In the genomic region with DNA sequence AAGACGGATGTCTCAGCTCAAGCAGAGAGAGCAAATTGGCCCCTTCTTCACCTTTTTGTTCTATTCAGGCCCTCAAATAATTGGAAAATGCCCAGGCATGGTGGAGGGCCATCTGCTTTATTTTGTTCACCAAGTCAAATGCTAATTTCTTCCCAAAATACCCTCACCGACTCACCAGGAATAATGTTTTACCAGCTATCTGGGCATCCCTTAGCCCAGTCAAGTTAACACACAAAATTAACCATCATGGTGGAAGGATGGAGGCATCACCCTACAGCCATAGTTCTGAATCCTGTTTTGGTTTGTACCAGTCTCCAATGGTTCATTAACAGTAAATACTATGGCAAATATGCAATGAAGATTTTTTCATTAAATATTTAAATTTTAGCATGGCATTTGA, we compare ENCODE assay signal across 29 cellular contexts.
"Had no signal": no experiment of that assay in that cellular context is flagged by ENCODE, and none has a peak within 500 bp of the region (broad histone marks: within the 10 kb centered on the region; RNA-seq: fewer than 3 reads in every experiment).

No MANE protein-coding gene starts in this region.

- H3K4me1 ChIP-seq: neural progenitor cell, parathyroid adenoma, thyroid gland, upper lobe of right lung, uterus had no signal

- H3K36me3 Mint-ChIP-seq: natural killer cell; neural progenitor cell; stimulated activated memory B cell treated with anti-CD40 and anti-IgM and Interleukin-4, amounts not matched to agents 10 μg/mL and 1 μg/mL and 100 μg/mL, for 72 hours; type B pancreatic cell had no signal

- H3K4me1 Mint-ChIP-seq: naive thymus-derived CD4-positive, alpha-beta T cell; natural killer cell; stimulated activated memory B cell treated with anti-CD40 and anti-IgM and Interleukin-4, amounts not matched to agents 10 μg/mL and 1 μg/mL and 100 μg/mL, for 72 hours; stimulated activated naive CD8-positive, alpha-beta T cell treated with anti-CD3 and anti-CD28 coated beads, Interleukin-15, amount 100 ng/mL, for 72 hours had no signal

- DNase-seq: naive thymus-derived CD4-positive, alpha-beta T cell; natural killer cell; occipital lobe; ovary; posterior cingulate gyrus; psoas muscle; right cardiac atrium; right lobe of liver; sigmoid colon; small intestine; stimulated activated CD4-positive, alpha-beta T cell treated with anti-CD3 and anti-CD28 coated beads, Interleukin-1b, Interleukin-23, amount 100 ng/mL, for 48 hours; stimulated activated CD4-positive, alpha-beta T cell treated with anti-CD3 and anti-CD28 coated beads, Interleukin-4, amount 100 ng/mL, for 1 hour; stimulated activated CD4-positive, alpha-beta T cell treated with anti-CD3 and anti-CD28 coated beads, Interleukin-4, amount 100 ng/mL, for 4 hours; stimulated activated CD8-positive, alpha-beta memory T cell treated with anti-CD3 and anti-CD28 coated beads, Interleukin-4, amount 100 ng/mL, for 48 hours; stimulated activated naive CD4-positive, alpha-beta T cell; stimulated activated naive CD8-positive, alpha-beta T cell treated with anti-CD3 and anti-CD28 coated beads, Interleukin-15, amount 100 ng/mL, for 72 hours; stimulated activated naive CD8-positive, alpha-beta T cell treated with anti-CD3 and anti-CD28 coated beads, Interleukin-15, Interleukin-2, amounts not matched to agents 100 U/mL and 50 U/mL, for 24 hours; substantia nigra; thyroid gland; transverse colon; upper lobe of right lung; uterus had no signal

- H3K9me3 Mint-ChIP-seq: natural killer cell; stimulated activated memory B cell treated with anti-CD40 and anti-IgM and Interleukin-4, amounts not matched to agents 10 μg/mL and 1 μg/mL and 100 μg/mL, for 72 hours; type B pancreatic cell had no signal

- H3K4me3 ChIP-seq: neural progenitor cell, ovary, psoas muscle, right lobe of liver, sigmoid colon, thoracic aorta, thyroid gland, transverse colon, upper lobe of right lung, uterus had no signal

- H3K27me3 ChIP-seq: neural progenitor cell, ovary, right lobe of liver, sigmoid colon, thyroid gland, transverse colon, upper lobe of right lung, uterus had no signal

- H3K27ac Mint-ChIP-seq: naive thymus-derived CD4-positive, alpha-beta T cell; natural killer cell; nephron; neural progenitor cell; progenitor cell of endocrine pancreas; stimulated activated memory B cell treated with anti-CD40 and anti-IgM and Interleukin-4, amounts not matched to agents 10 μg/mL and 1 μg/mL and 100 μg/mL, for 72 hours; stimulated activated naive CD8-positive, alpha-beta T cell treated with anti-CD3 and anti-CD28 coated beads, Interleukin-15, amount 100 ng/mL, for 72 hours; type B pancreatic cell had no signal

- H3K27ac ChIP-seq: neural progenitor cell, ovary, parathyroid adenoma, psoas muscle, right lobe of liver, sigmoid colon, thoracic aorta, thyroid gland, transverse colon, upper lobe of right lung, uterus had no signal

- H3K9me3 ChIP-seq: ovary, psoas muscle, right lobe of liver, sigmoid colon, thoracic aorta, thyroid gland, transverse colon, upper lobe of right lung, uterus had no signal

- H3K4me3 Mint-ChIP-seq: naive thymus-derived CD4-positive, alpha-beta T cell; natural killer cell; nephron; neural progenitor cell; stimulated activated memory B cell treated with anti-CD40 and anti-IgM and Interleukin-4, amounts not matched to agents 10 μg/mL and 1 μg/mL and 100 μg/mL, for 72 hours; stimulated activated naive CD8-positive, alpha-beta T cell treated with anti-CD3 and anti-CD28 coated beads, Interleukin-15, amount 100 ng/mL, for 72 hours; type B pancreatic cell had no signal

- H3K27me3 Mint-ChIP-seq: stimulated activated naive CD8-positive, alpha-beta T cell treated with anti-CD3 and anti-CD28 coated beads, Interleukin-15, amount 100 ng/mL, for 72 hours had no signal

- ATAC-seq: naive thymus-derived CD4-positive, alpha-beta T cell; natural killer cell; psoas muscle; right cardiac atrium; stimulated activated memory B cell treated with anti-CD40 and anti-IgM and Interleukin-4, amounts not matched to agents 10 μg/mL and 1 μg/mL and 100 μg/mL, for 72 hours; stimulated activated naive CD8-positive, alpha-beta T cell treated with anti-CD3 and anti-CD28 coated beads, Interleukin-15, amount 100 ng/mL, for 72 hours; stimulated activated naive CD8-positive, alpha-beta T cell treated with anti-CD3 and anti-CD28 coated beads, Interleukin-15, Interleukin-2, amounts not matched to agents 100 U/mL and 50 U/mL, for 24 hours; upper lobe of right lung had no signal

- H3K36me3 ChIP-seq: neural progenitor cell, ovary, right lobe of liver, sigmoid colon, thoracic aorta, thyroid gland, transverse colon, upper lobe of right lung, uterus had no signal
